In the genomic region with DNA sequence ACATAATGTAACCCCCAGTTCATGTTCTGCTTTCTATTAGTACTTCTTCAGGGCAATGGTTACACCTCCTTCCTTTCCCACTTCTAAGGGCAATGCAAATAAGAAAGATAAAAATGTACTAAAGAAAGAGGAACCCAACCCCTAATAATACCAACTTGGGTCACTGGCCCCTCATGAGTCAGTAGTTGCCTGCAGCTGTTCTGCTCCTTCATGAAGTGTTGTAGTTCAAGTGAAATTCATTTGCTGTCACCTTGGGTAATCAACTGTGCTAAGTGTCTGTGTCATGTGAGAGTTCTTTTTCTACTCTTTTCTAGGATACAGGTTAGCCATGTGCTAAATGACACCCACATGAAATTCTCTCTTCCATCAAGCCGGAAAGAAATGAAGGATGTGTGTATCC, we compare ENCODE assay signal across 7 cellular contexts.
DNase-seq lines count a peak whose midpoint lies in the region; ATAC-seq and TF ChIP-seq lines count a peak whose summit lies in the region.

No MANE protein-coding gene starts in this region.

- no peak overlapping the region for H2AFZ ChIP-seq in GM23338

- TF ChIP-seq POLR2A in NB4 (IDR thresholded peaks at IDR 0.05; ENCODE audit: extremely low read depth, insufficient read length), result no peak

- no peaks in the 10 kb centered on the region for H3F3A ChIP-seq in GM23338 (replicated peaks; ENCODE audit: low read depth)

- H3K27me3 ChIP-seq in GM23338 (ENCODE audit: insufficient read depth), result no peaks in the 10 kb centered on the region

- H3K27me3 Mint-ChIP-seq in stimulated activated memory B cell treated with anti-CD40 and anti-IgM and Interleukin-4, amounts not matched to agents 10 μg/mL and 1 μg/mL and 100 μg/mL, for 72 hours, result no peaks in the 10 kb centered on the region
- peaks cover 2% of the 10 kb centered on the region for H3K27me3 Mint-ChIP-seq in GM23338 (ENCODE audit: insufficient read depth, low read depth, poor library complexity)
- no peaks in the 10 kb centered on the region for H3K27me3 Mint-ChIP-seq in activated naive CD4-positive, alpha-beta T cell treated with anti-CD3 and anti-CD28 coated beads, Interleukin-2, amount 10 ng/mL, durations not matched to agents 7 days and 5 days

- no peaks in the 10 kb centered on the region for H3K36me3 ChIP-seq in GM23338 (ENCODE audit: insufficient read depth)

- no peak overlapping the region for H3K27ac ChIP-seq in GM23338 (ENCODE audit: low read depth)

- no peak overlapping the region for H3K4me2 ChIP-seq in GM23338

- peak overlapping the region; percentile 92 for H3K27ac Mint-ChIP-seq in stimulated activated memory B cell treated with anti-CD40 and anti-IgM and Interleukin-4, amounts not matched to agents 10 μg/mL and 1 μg/mL and 100 μg/mL, for 72 hours
- H3K27ac Mint-ChIP-seq in GM23338, result no peak overlapping the region
- no peak overlapping the region for H3K27ac Mint-ChIP-seq in activated naive CD4-positive, alpha-beta T cell treated with anti-CD3 and anti-CD28 coated beads, Interleukin-2, amount 10 ng/mL, durations not matched to agents 7 days and 5 days

- DNase-seq in GM19240 (ENCODE audit: insufficient read length, low spot score) (peak; percentile 55), NB4 (ENCODE audit: low read depth) (peak; percentile 93), GM23338 (ENCODE audit: low spot score) (no peak), NCI-H2029 treated with DMSO at 0.1 percent for 48 hours (lab: John Stamatoyannopoulos, UW) (no peak)
- no peak for DNase-seq in activated naive CD4-positive, alpha-beta T cell treated with anti-CD3 and anti-CD28 coated beads, Interleukin-2, amount 10 ng/mL, durations not matched to agents 7 days and 5 days

- no peaks in the 10 kb centered on the region for H3K9me3 Mint-ChIP-seq in stimulated activated memory B cell treated with anti-CD40 and anti-IgM and Interleukin-4, amounts not matched to agents 10 μg/mL and 1 μg/mL and 100 μg/mL, for 72 hours
- no peaks in the 10 kb centered on the region for H3K9me3 Mint-ChIP-seq in GM23338
- H3K9me3 Mint-ChIP-seq in activated naive CD4-positive, alpha-beta T cell treated with anti-CD3 and anti-CD28 coated beads, Interleukin-2, amount 10 ng/mL, durations not matched to agents 7 days and 5 days, result no peaks in the 10 kb centered on the region

- no peaks in the 10 kb centered on the region for H3K4me1 ChIP-seq in GM23338 (ENCODE audit: insufficient read depth)

- peaks cover 68% of the 10 kb centered on the region for H3K4me1 Mint-ChIP-seq in stimulated activated memory B cell treated with anti-CD40 and anti-IgM and Interleukin-4, amounts not matched to agents 10 μg/mL and 1 μg/mL and 100 μg/mL, for 72 hours
- no peaks in the 10 kb centered on the region for H3K4me1 Mint-ChIP-seq in GM23338
- H3K4me1 Mint-ChIP-seq in activated naive CD4-positive, alpha-beta T cell treated with anti-CD3 and anti-CD28 coated beads, Interleukin-2, amount 10 ng/mL, durations not matched to agents 7 days and 5 days, result peaks cover 15% of the 10 kb centered on the region

- CTCF ChIA-PET in activated naive CD4-positive, alpha-beta T cell treated with anti-CD3 and anti-CD28 coated beads, Interleukin-2, amount 10 ng/mL, durations not matched to agents 7 days and 5 days (lab: Charles Lee), result no interaction called here

- H3K9me2 ChIP-seq in GM23338 (ENCODE audit: insufficient read depth), result no peaks in the 10 kb centered on the region

- H4K20me1 ChIP-seq in GM23338 (replicated peaks; ENCODE audit: insufficient read depth), result no peaks in the 10 kb centered on the region

- peak overlapping the region; percentile 60 for H3K4me3 Mint-ChIP-seq in stimulated activated memory B cell treated with anti-CD40 and anti-IgM and Interleukin-4, amounts not matched to agents 10 μg/mL and 1 μg/mL and 100 μg/mL, for 72 hours
- no peak overlapping the region for H3K4me3 Mint-ChIP-seq in GM23338
- no peak overlapping the region for H3K4me3 Mint-ChIP-seq in activated naive CD4-positive, alpha-beta T cell treated with anti-CD3 and anti-CD28 coated beads, Interleukin-2, amount 10 ng/mL, durations not matched to agents 7 days and 5 days

- no peak overlapping the region for H3K4me3 ChIP-seq in NB4 (ENCODE audit: low read depth, low read length)
- H3K4me3 ChIP-seq in GM23338, result no peak overlapping the region

- no peaks in the 10 kb centered on the region for H3K79me2 ChIP-seq in GM23338 (replicated peaks; ENCODE audit: insufficient read depth)

- peaks cover 78% of the 10 kb centered on the region for H3K36me3 Mint-ChIP-seq in stimulated activated memory B cell treated with anti-CD40 and anti-IgM and Interleukin-4, amounts not matched to agents 10 μg/mL and 1 μg/mL and 100 μg/mL, for 72 hours
- H3K36me3 Mint-ChIP-seq in GM23338 (ENCODE audit: low read depth), result no peaks in the 10 kb centered on the region
- H3K36me3 Mint-ChIP-seq in activated naive CD4-positive, alpha-beta T cell treated with anti-CD3 and anti-CD28 coated beads, Interleukin-2, amount 10 ng/mL, durations not matched to agents 7 days and 5 days, result peaks cover 81% of the 10 kb centered on the region

- TF ChIP-seq CTCF in NB4 (IDR thresholded peaks at IDR 0.05; ENCODE audit: low read depth, low read length) (no peak), GM23338 (conservative IDR thresholded peaks at IDR 0.05; ENCODE audit: low read depth in 2 of 2) (no peak)

- ATAC-seq in HG02938 (IDR thresholded peaks at IDR 0.05; ENCODE audit: unreplicated experiment), result peak; percentile 89
- ATAC-seq in stimulated activated memory B cell treated with anti-CD40 and anti-IgM and Interleukin-4, amounts not matched to agents 10 μg/mL and 1 μg/mL and 100 μg/mL, for 72 hours, result peak; percentile 98
- ATAC-seq in GM23338, result no peak

TF ChIP-seq in GM23338, 12 proteins besides CTCF, POLR2A, EP300 and RAD21:
- TF ChIP-seq, protein P1, sequence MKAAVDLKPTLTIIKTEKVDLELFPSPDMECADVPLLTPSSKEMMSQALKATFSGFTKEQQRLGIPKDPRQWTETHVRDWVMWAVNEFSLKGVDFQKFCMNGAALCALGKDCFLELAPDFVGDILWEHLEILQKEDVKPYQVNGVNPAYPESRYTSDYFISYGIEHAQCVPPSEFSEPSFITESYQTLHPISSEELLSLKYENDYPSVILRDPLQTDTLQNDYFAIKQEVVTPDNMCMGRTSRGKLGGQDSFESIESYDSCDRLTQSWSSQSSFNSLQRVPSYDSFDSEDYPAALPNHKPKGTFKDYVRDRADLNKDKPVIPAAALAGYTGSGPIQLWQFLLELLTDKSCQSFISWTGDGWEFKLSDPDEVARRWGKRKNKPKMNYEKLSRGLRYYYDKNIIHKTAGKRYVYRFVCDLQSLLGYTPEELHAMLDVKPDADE (IDR thresholded peaks at IDR 0.05), result no peak
TF ChIP-seq in GM23338: peak in this region for 0.

Comparison
In these comparisons a context has a peak if more than half of its experiments do, and no peak if none do; other contexts are left out.
1. DNase-seq: peak in GM19240 (single experiment) and NB4 (single experiment); none in GM23338 (single experiment), activated naive CD4-positive, alpha-beta T cell treated with anti-CD3 and anti-CD28 coated beads, Interleukin-2, amount 10 ng/mL, durations not matched to agents 7 days and 5 days (single experiment) and NCI-H2029 treated with DMSO at 0.1 percent for 48 hours (single experiment).